17 cellular contexts compared by ENCODE assay signal in the genomic region with DNA sequence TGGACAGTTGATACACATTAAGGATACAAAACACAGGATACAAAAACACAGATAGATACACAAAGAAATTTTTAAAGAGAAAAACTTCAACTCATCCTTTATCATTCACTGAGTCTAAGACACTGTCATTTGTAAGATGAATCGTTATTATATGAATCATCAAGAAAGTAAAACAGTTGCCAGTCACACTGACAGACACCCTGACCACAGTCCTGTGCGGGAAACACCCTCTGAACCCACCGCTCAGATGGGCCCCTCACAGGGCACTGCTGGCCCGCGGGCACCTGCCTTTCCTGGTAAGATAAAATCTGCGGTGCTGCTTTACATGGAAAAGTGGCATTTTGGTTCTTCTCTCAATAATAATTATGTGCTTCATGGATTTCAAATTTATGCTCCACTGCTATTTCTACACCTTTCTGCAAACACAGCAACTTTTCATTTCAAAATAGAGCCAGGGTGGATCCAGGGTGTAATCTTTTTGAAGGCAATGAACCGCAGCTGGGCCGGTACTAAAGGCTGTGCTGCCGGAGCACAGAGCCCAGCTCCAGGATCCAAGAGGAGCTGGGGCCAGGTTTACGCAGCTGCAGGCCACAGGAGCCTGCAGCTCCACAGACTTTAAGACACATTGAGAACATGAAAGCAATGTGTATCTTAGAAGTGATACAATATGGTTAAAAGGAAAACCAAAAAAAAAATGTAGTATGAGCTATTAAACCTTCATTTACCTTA.
DNase-seq lines count a peak whose midpoint lies in the region; ATAC-seq and TF ChIP-seq lines count a peak whose summit lies in the region.
"Had no signal": no experiment of that assay in that cellular context is flagged by ENCODE, and none has a peak within 500 bp of the region (broad histone marks: within the 10 kb centered on the region; RNA-seq: fewer than 3 reads in every experiment).

No MANE protein-coding gene starts in this region.

- H3K27ac Mint-ChIP-seq in GM23338: peak overlapping the region; percentile 91
- H3K27ac Mint-ChIP-seq in activated T-cell treated with anti-CD3 and anti-CD28 coated beads, Interleukin-2, amount 50 U/mL, for 72 hours: no peak overlapping the region

- peaks cover 8% of the 10 kb centered on the region for H3K27me3 Mint-ChIP-seq in GM23338 (ENCODE audit: insufficient read depth, low read depth, poor library complexity)
- no peaks in the 10 kb centered on the region for H3K27me3 Mint-ChIP-seq in activated T-cell treated with anti-CD3 and anti-CD28 coated beads, Interleukin-2, amount 50 U/mL, for 72 hours (ENCODE audit: low read depth)

- no peak overlapping the region for H3K4me2 ChIP-seq in GM23338
- H3K4me2 ChIP-seq: KMS-11 had no signal

- TF ChIP-seq CTCF in GM23338 (conservative IDR thresholded peaks at IDR 0.05; ENCODE audit: low read depth in 2 of 2): no peak

- no peak overlapping the region for H3K4me3 Mint-ChIP-seq in GM23338
- H3K4me3 Mint-ChIP-seq in activated T-cell treated with anti-CD3 and anti-CD28 coated beads, Interleukin-2, amount 50 U/mL, for 72 hours: no peak overlapping the region

- no peaks in the 10 kb centered on the region for H3K27me3 ChIP-seq in GM23338 (ENCODE audit: insufficient read depth)
- H3K27me3 ChIP-seq: heart left ventricle, right lobe of liver, vagina had no signal

- no peaks in the 10 kb centered on the region for H3K79me2 ChIP-seq in GM23338 (replicated peaks; ENCODE audit: insufficient read depth)

- H2AFZ ChIP-seq in GM23338: no peak overlapping the region

- no peaks in the 10 kb centered on the region for H3K4me1 ChIP-seq in GM23338 (ENCODE audit: insufficient read depth)
- H3K4me1 ChIP-seq: HAP-1, heart left ventricle, lower lobe of right lung, right lobe of liver, vagina had no signal

- peaks cover 16% of the 10 kb centered on the region for H3K4me1 Mint-ChIP-seq in GM23338
- peaks cover 14% of the 10 kb centered on the region for H3K4me1 Mint-ChIP-seq in activated T-cell treated with anti-CD3 and anti-CD28 coated beads, Interleukin-2, amount 50 U/mL, for 72 hours (ENCODE audit: low read depth)

- H4K20me1 ChIP-seq in GM23338 (replicated peaks; ENCODE audit: insufficient read depth): 0 out of 2 replicates have a peak, but pooled peaks cover 3% of the 10 kb centered on the region

- no peaks in the 10 kb centered on the region for H3K9me2 ChIP-seq in GM23338 (ENCODE audit: insufficient read depth)

- DNase-seq in DMS79 (lab: John Stamatoyannopoulos, UW) (peak; percentile 89), GM23338 (ENCODE audit: low spot score) (no peak), myocyte (ENCODE audit: low read depth) (peak; percentile 56), NCI-H1694 (lab: John Stamatoyannopoulos, UW) (no peak), GM03348 (ENCODE audit: low spot score) (no peak)
- peak; percentile 33 to 46 for DNase-seq in activated T-cell treated with anti-CD3 and anti-CD28 coated beads, Interleukin-2, amount 50 U/mL, for 72 hours
- DNase-seq: amygdala; cerebellar nuclear complex; effector CD8-positive, alpha-beta T cell; heart left ventricle; lower lobe of right lung; NCI-H1105; right lobe of liver had no signal

- ATAC-seq in GM23338 (no peak), GM18511 (IDR thresholded peaks at IDR 0.05; ENCODE audit: unreplicated experiment) (no peak)
- ATAC-seq in activated T-cell treated with anti-CD3 and anti-CD28 coated beads, Interleukin-2, amount 50 U/mL, for 72 hours (replicated peaks in 1 of 2): peak; percentile 89 to 94
- ATAC-seq: heart left ventricle, lower lobe of right lung, right lobe of liver had no signal

- peaks cover 11% of the 10 kb centered on the region; the same call in 2 of the 3 replicates for H3K36me3 Mint-ChIP-seq in GM23338 (ENCODE audit: low read depth)
- H3K36me3 Mint-ChIP-seq in activated T-cell treated with anti-CD3 and anti-CD28 coated beads, Interleukin-2, amount 50 U/mL, for 72 hours (ENCODE audit: insufficient read depth in 2 of 2): peaks cover 0 to 6% of the 10 kb centered on the region in 2 donors

- peaks cover 7% of the 10 kb centered on the region; the same call in 1 of the 2 replicates for H3K36me3 ChIP-seq in GM23338 (ENCODE audit: insufficient read depth)

- H3K9me3 Mint-ChIP-seq in GM23338: no peaks in the 10 kb centered on the region
- no peaks in the 10 kb centered on the region for H3K9me3 Mint-ChIP-seq in activated T-cell treated with anti-CD3 and anti-CD28 coated beads, Interleukin-2, amount 50 U/mL, for 72 hours

- H3K4me3 ChIP-seq in GM23338: no peak overlapping the region
- H3K4me3 ChIP-seq: HAP-1, heart left ventricle, lower lobe of right lung, right lobe of liver, vagina had no signal

- H3F3A ChIP-seq in GM23338 (replicated peaks; ENCODE audit: low read depth): no peaks in the 10 kb centered on the region

- no peak overlapping the region for H3K27ac ChIP-seq in GM23338 (ENCODE audit: low read depth)
- H3K27ac ChIP-seq: heart left ventricle, KMS-11, lower lobe of right lung, right lobe of liver, vagina had no signal

TF ChIP-seq in GM23338, 12 proteins besides CTCF, POLR2A, EP300 and RAD21 (continues in another document):
- TF ChIP-seq ZNF114 (CRISPR knock-in tag; IDR thresholded peaks at IDR 0.05) (no peak), ZNF331 (CRISPR knock-in tag; IDR thresholded peaks at IDR 0.05; ENCODE audit: low read depth) (no peak), CREB1 (CRISPR knock-in tag; IDR thresholded peaks at IDR 0.05; ENCODE audit: low read depth) (no peak), NANOG (IDR thresholded peaks at IDR 0.05; ENCODE audit: borderline replicate concordance) (no peak), EZH2 (IDR thresholded peaks at IDR 0.05; ENCODE audit: low read depth, unreplicated experiment) (no peak), POLR2AphosphoS5 (IDR thresholded peaks at IDR 0.05; ENCODE audit: low read depth) (no peak)
- TF ChIP-seq, protein P1, sequence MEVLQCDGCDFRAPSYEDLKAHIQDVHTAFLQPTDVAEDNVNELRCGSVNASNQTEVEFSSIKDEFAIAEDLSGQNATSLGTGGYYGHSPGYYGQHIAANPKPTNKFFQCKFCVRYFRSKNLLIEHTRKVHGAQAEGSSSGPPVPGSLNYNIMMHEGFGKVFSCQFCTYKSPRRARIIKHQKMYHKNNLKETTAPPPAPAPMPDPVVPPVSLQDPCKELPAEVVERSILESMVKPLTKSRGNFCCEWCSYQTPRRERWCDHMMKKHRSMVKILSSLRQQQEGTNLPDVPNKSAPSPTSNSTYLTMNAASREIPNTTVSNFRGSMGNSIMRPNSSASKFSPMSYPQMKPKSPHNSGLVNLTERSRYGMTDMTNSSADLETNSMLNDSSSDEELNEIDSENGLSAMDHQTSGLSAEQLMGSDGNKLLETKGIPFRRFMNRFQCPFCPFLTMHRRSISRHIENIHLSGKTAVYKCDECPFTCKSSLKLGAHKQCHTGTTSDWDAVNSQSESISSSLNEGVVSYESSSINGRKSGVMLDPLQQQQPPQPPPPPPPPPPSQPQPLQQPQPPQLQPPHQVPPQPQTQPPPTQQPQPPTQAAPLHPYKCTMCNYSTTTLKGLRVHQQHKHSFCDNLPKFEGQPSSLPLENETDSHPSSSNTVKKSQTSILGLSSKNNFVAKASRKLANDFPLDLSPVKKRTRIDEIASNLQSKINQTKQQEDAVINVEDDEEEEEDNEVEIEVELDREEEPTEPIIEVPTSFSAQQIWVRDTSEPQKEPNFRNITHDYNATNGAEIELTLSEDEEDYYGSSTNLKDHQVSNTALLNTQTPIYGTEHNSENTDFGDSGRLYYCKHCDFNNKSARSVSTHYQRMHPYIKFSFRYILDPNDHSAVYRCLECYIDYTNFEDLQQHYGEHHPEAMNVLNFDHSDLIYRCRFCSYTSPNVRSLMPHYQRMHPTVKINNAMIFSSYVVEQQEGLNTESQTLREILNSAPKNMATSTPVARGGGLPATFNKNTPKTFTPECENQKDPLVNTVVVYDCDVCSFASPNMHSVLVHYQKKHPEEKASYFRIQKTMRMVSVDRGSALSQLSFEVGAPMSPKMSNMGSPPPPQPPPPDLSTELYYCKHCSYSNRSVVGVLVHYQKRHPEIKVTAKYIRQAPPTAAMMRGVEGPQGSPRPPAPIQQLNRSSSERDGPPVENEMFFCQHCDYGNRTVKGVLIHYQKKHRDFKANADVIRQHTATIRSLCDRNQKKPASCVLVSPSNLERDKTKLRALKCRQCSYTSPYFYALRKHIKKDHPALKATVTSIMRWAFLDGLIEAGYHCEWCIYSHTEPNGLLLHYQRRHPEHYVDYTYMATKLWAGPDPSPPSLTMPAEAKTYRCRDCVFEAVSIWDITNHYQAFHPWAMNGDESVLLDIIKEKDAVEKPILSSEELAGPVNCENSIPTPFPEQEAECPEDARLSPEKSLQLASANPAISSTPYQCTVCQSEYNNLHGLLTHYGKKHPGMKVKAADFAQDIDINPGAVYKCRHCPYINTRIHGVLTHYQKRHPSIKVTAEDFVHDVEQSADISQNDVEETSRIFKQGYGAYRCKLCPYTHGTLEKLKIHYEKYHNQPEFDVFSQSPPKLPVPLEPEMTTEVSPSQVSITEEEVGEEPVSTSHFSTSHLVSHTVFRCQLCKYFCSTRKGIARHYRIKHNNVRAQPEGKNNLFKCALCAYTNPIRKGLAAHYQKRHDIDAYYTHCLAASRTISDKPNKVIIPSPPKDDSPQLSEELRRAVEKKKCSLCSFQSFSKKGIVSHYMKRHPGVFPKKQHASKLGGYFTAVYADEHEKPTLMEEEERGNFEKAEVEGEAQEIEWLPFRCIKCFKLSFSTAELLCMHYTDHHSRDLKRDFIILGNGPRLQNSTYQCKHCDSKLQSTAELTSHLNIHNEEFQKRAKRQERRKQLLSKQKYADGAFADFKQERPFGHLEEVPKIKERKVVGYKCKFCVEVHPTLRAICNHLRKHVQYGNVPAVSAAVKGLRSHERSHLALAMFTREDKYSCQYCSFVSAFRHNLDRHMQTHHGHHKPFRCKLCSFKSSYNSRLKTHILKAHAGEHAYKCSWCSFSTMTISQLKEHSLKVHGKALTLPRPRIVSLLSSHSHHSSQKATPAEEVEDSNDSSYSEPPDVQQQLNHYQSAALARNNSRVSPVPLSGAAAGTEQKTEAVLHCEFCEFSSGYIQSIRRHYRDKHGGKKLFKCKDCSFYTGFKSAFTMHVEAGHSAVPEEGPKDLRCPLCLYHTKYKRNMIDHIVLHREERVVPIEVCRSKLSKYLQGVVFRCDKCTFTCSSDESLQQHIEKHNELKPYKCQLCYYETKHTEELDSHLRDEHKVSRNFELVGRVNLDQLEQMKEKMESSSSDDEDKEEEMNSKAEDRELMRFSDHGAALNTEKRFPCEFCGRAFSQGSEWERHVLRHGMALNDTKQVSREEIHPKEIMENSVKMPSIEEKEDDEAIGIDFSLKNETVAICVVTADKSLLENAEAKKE (CRISPR knock-in tag; IDR thresholded peaks at IDR 0.05): no peak

Comparison
In these comparisons a context has a peak if more than half of its experiments do, and no peak if none do; other contexts are left out.
1. DNase-seq: peak in DMS79 (single experiment), activated T-cell treated with anti-CD3 and anti-CD28 coated beads, Interleukin-2, amount 50 U/mL, for 72 hours (2 of 2) and myocyte (single experiment); none in GM23338 (single experiment), NCI-H1694 (single experiment) and GM03348 (single experiment).
2. ATAC-seq: peak in activated T-cell treated with anti-CD3 and anti-CD28 coated beads, Interleukin-2, amount 50 U/mL, for 72 hours (2 of 2); none in GM23338 (single experiment) and GM18511 (single experiment).